In genomic region chr12:15928870-15929571, GRCh38 we compare ENCODE assay signal across 11 cellular contexts. TPM values are rescaled to one million over a fixed set of nuclear protein-coding genes. Genes with fewer than 3 reads are reported as not detected.
DNase-seq lines count a peak whose midpoint lies in the region; ATAC-seq lines count a peak whose summit lies in the region.
"Had no signal": no experiment of that assay in that cellular context is flagged by ENCODE, and none has a peak within 500 bp of the region (broad histone marks: within the 10 kb centered on the region; RNA-seq: fewer than 3 reads in every experiment).

No MANE protein-coding gene starts in this region.

- H3K18ac ChIP-seq in trophoblast cell (ENCODE audit: low read length), result no peak overlapping the region

- peaks cover 0 to 2% of the 10 kb centered on the region in 2 experiments for H3K36me3 ChIP-seq in trophoblast cell (ENCODE audit: control insufficient read depth in 1 of 2, insufficient read depth in 2 of 2, low read length in 2 of 2)

- H3K4me2 ChIP-seq in trophoblast cell (ENCODE audit: low read length), result peak overlapping the region; percentile 20

- peak overlapping the region; percentile 2 for H4K8ac ChIP-seq in trophoblast cell (ENCODE audit: low read depth, low read length)

- peak in 2 of 3 experiments; percentile 66 to 85 for DNase-seq in NCI-H1417 (lab: John Stamatoyannopoulos, UW)
- DNase-seq in head of caudate nucleus, result peak in 32 of 42 donors; percentile 10 to 64 (median 30)
- DNase-seq in trophoblast cell, result no peak
- no peak for DNase-seq in HCEC 1CT
- DNase-seq in cerebellar cortex (ENCODE audit: low spot score), result no peak
- no peak for DNase-seq in inferior parietal cortex (ENCODE audit: extremely low spot score)
- DNase-seq: cerebellar nuclear complex, Karpas-422, mucosa of descending colon had no signal

- H3K9ac ChIP-seq in trophoblast cell (ENCODE audit: low read length), result no peak overlapping the region

- no peak overlapping the region for H2BK5ac ChIP-seq in trophoblast cell (ENCODE audit: low read depth, low read length, poor library complexity)

- no peaks in the 10 kb centered on the region for H3K79me2 ChIP-seq in trophoblast cell (ENCODE audit: control insufficient read depth, insufficient read depth, low read length, poor library complexity)

- peak overlapping the region; percentile 25 for H2BK12ac ChIP-seq in trophoblast cell (ENCODE audit: low read length)

- peaks cover 4% of the 10 kb centered on the region for H3K79me1 ChIP-seq in trophoblast cell (ENCODE audit: low read length)

- H2AFZ ChIP-seq in trophoblast cell (ENCODE audit: insufficient read depth, low read length, poor library complexity), result no peak overlapping the region

- H2AK5ac ChIP-seq in trophoblast cell (ENCODE audit: low read length), result no peak overlapping the region

- no CpG with 5 or more reads among the region's 10 CpGs for WGBS in trophoblast cell (ENCODE audit: extremely low coverage, insufficient coverage, insufficient read length)

- H3K4ac ChIP-seq in trophoblast cell (ENCODE audit: low read depth, low read length), result peak overlapping the region; percentile 29

- H3K27me3 ChIP-seq in trophoblast cell (ENCODE audit: insufficient read depth, low read length), result no peaks in the 10 kb centered on the region

- no peaks in the 10 kb centered on the region for H3K9me3 ChIP-seq in trophoblast cell (ENCODE audit: insufficient read depth, low read depth, low read length)
- H3K9me3 ChIP-seq: mucosa of descending colon had no signal

- H3K4me3 ChIP-seq in trophoblast cell (ENCODE audit: low read depth, low read length), result no peak overlapping the region
- H3K4me3 ChIP-seq: mucosa of descending colon had no signal

- no peak overlapping the region for H3K23ac ChIP-seq in trophoblast cell (ENCODE audit: low read length)

- H2BK120ac ChIP-seq in trophoblast cell (ENCODE audit: insufficient read depth, low read length, poor library complexity), result no peak overlapping the region

- peak overlapping the region; percentile 24 for H3K14ac ChIP-seq in trophoblast cell (ENCODE audit: low read length)

- no peak overlapping the region for H4K12ac ChIP-seq in trophoblast cell (ENCODE audit: low read depth, low read length)

- H3K4me1 ChIP-seq in trophoblast cell (ENCODE audit: control insufficient read depth in 1 of 2, insufficient read depth in 2 of 2, low read length in 2 of 2), result peaks cover 0 to 16% of the 10 kb centered on the region in 2 experiments

- ATAC-seq in GM21825 (IDR thresholded peaks at IDR 0.05; ENCODE audit: unreplicated experiment), result peak; percentile 56
- ATAC-seq: mucosa of descending colon; stimulated activated memory B cell treated with anti-CD40 and anti-IgM and Interleukin-4, amounts not matched to agents 10 μg/mL and 1 μg/mL and 100 μg/mL, for 72 hours had no signal

- intact Hi-C loops in head of caudate nucleus (cut with DNase I), result no loop called here

- peak overlapping the region; percentile 40 for H3K27ac ChIP-seq in trophoblast cell (ENCODE audit: low read depth, low read length)

- H4K91ac ChIP-seq in trophoblast cell (ENCODE audit: low read depth, low read length), result peak overlapping the region; percentile 26

RNA-seq across cellular contexts. Expression of gene DERA, which starts 17.9 kb away (rescaled TPM):
- 31.0 and 32.1 TPM in 2 replicates for polyA plus RNA-seq in trophoblast cell (2013)

RNA-seq across cellular contexts. Expression of gene STRAP, which starts 46.8 kb away (rescaled TPM):
- polyA plus RNA-seq in trophoblast cell (2013), result 226 and 235 TPM in 2 replicates

Comparison
In these comparisons a context has a peak if more than half of its experiments do, and no peak if none do; other contexts are left out.
1. DNase-seq: peak in NCI-H1417 (2 of 3) and head of caudate nucleus (32 of 42); none in trophoblast cell (0 of 2), HCEC 1CT (single experiment), cerebellar cortex (single experiment) and inferior parietal cortex (single experiment).